ENCODE assay signal across 31 cellular contexts in genomic region chr5:14956423-14957046, GRCh38.
"Had no signal": no experiment of that assay in that cellular context is flagged by ENCODE, and none has a peak within 500 bp of the region (broad histone marks: within the 10 kb centered on the region; RNA-seq: fewer than 3 reads in every experiment).

No MANE protein-coding gene starts in this region.

- FAIRE-seq: islet of Langerhans, small intestine had no signal

- ATAC-seq: gastrocnemius medialis had no signal

- H3K79me2 ChIP-seq: hepatocyte had no signal

- H3K4me1 Mint-ChIP-seq: stimulated activated effector memory CD8-positive, alpha-beta T cell treated with anti-CD3 and anti-CD28 coated beads, Interleukin-12 subunit alpha, Interleukin-12 subunit beta, amount 100 ng/mL, for 72 hours had no signal

- H3K27ac Mint-ChIP-seq: activated naive CD8-positive, alpha-beta T cell; activated T-cell treated with anti-CD3 and anti-CD28 coated beads, Interleukin-2, amount 50 U/mL, for 72 hours; nephron progenitor cell; stimulated activated effector memory CD8-positive, alpha-beta T cell treated with anti-CD3 and anti-CD28 coated beads, Interleukin-12 subunit alpha, Interleukin-12 subunit beta, amount 100 ng/mL, for 72 hours; stimulated activated naive CD8-positive, alpha-beta T cell treated with anti-CD3 and anti-CD28 coated beads, Interleukin-15, Interleukin-2, amounts not matched to agents 100 ng/mL and 50 ng/mL, for 24 hours; T-helper 2 cell treated with Interferon-gamma antibody and Interleukin-4, amounts not matched to agents 5 μg/mL and 100 μg/mL, for 36 hours; type B pancreatic cell had no signal

- H3K36me3 Mint-ChIP-seq: activated naive CD8-positive, alpha-beta T cell; naive B cell; stimulated activated effector memory CD8-positive, alpha-beta T cell treated with anti-CD3 and anti-CD28 coated beads, Interleukin-12 subunit alpha, Interleukin-12 subunit beta, amount 100 ng/mL, for 72 hours; type B pancreatic cell had no signal

- H3K27me3 Mint-ChIP-seq: activated naive CD8-positive, alpha-beta T cell; type B pancreatic cell had no signal

- H2AFZ ChIP-seq: hepatocyte had no signal

- H3K4me1 ChIP-seq: colonic mucosa, gastrocnemius medialis, prostate gland, sigmoid colon, uterus had no signal

- H3K36me3 ChIP-seq: cardiac muscle cell, colonic mucosa, gastrocnemius medialis, left ventricle myocardium inferior, ovary, prostate gland, sigmoid colon, thoracic aorta, uterus had no signal

- H3K9me3 Mint-ChIP-seq: activated T-cell treated with anti-CD3 and anti-CD28 coated beads, Interleukin-2, amount 50 U/mL, for 72 hours; naive B cell; nephron progenitor cell; stimulated activated effector memory CD8-positive, alpha-beta T cell treated with anti-CD3 and anti-CD28 coated beads, Interleukin-12 subunit alpha, Interleukin-12 subunit beta, amount 100 ng/mL, for 72 hours; stimulated activated naive CD8-positive, alpha-beta T cell treated with anti-CD3 and anti-CD28 coated beads, Interleukin-15, Interleukin-2, amounts not matched to agents 100 ng/mL and 50 ng/mL, for 24 hours; T-helper 2 cell treated with Interferon-gamma antibody and Interleukin-4, amounts not matched to agents 5 μg/mL and 100 μg/mL, for 36 hours; type B pancreatic cell had no signal

- H3K4me3 Mint-ChIP-seq: activated naive CD8-positive, alpha-beta T cell; activated T-cell treated with anti-CD3 and anti-CD28 coated beads, Interleukin-2, amount 50 U/mL, for 72 hours; naive B cell; nephron progenitor cell; stimulated activated effector memory CD8-positive, alpha-beta T cell treated with anti-CD3 and anti-CD28 coated beads, Interleukin-12 subunit alpha, Interleukin-12 subunit beta, amount 100 ng/mL, for 72 hours; stimulated activated naive CD8-positive, alpha-beta T cell treated with anti-CD3 and anti-CD28 coated beads, Interleukin-15, Interleukin-2, amounts not matched to agents 100 ng/mL and 50 ng/mL, for 24 hours; T-helper 2 cell treated with Interferon-gamma antibody and Interleukin-4, amounts not matched to agents 5 μg/mL and 100 μg/mL, for 36 hours; type B pancreatic cell had no signal

- H3K4me2 ChIP-seq: hepatocyte had no signal

- DNase-seq: activated CD4-positive, alpha-beta T cell treated with anti-CD3 and anti-CD28 coated beads for 4 hours; activated CD4-positive, alpha-beta T cell treated with anti-CD3 and anti-CD28 coated beads, Interleukin-2, amount 50 U/mL, for 4 hours; activated naive CD4-positive, alpha-beta T cell; activated T-cell treated with anti-CD3 and anti-CD28 coated beads for 4 hours; activated T-cell treated with anti-CD3 and anti-CD28 coated beads, Interleukin-2, amount 50 U/mL, for 72 hours; anterior cingulate cortex; cerebellar nuclear complex; colonic mucosa; effector CD8-positive, alpha-beta T cell; gastrocnemius medialis; glutamatergic neuron; left ventricle myocardium inferior; naive B cell; nephron progenitor cell; ovary; retina; sigmoid colon; stimulated activated CD4-positive, alpha-beta T cell treated with anti-CD3 and anti-CD28 coated beads, Interleukin-4, amount 100 ng/mL, for 24 hours; uterus had no signal

- H3K27me3 ChIP-seq: cardiac muscle cell, colonic mucosa, gastrocnemius medialis, hepatocyte, ovary, sigmoid colon, uterus had no signal

- H3K27ac ChIP-seq: cardiac muscle cell, colonic mucosa, gastrocnemius medialis, hepatocyte, left ventricle myocardium inferior, ovary, prostate gland, sigmoid colon, thoracic aorta, uterus had no signal

- H3K9me3 ChIP-seq: colonic mucosa, gastrocnemius medialis, left ventricle myocardium inferior, ovary, prostate gland, sigmoid colon, thoracic aorta, uterus had no signal

- H3K4me3 ChIP-seq: cardiac muscle cell, colonic mucosa, gastrocnemius medialis, hepatocyte, left ventricle myocardium inferior, lung, ovary, prostate gland, sigmoid colon, thoracic aorta, uterus had no signal
